Comparison of ENCODE assay signal across 8 cellular contexts in genomic region chr1:27960762-27961645, GRCh38. TPM values are rescaled to one million over a fixed set of nuclear protein-coding genes. Genes with fewer than 3 reads are reported as not detected.
DNase-seq lines count a peak whose midpoint lies in the region; ATAC-seq and TF ChIP-seq lines count a peak whose summit lies in the region.

No MANE protein-coding gene starts in this region.

- H2BK5ac ChIP-seq in trophoblast cell (ENCODE audit: low read depth, low read length, poor library complexity) = no peak overlapping the region

- peaks cover 26% of the 10 kb centered on the region for H3K36me3 Mint-ChIP-seq in CD8-positive, alpha-beta T cell

- H3K4me1 ChIP-seq in CD8-positive, alpha-beta T cell (ENCODE audit: insufficient read depth, low read length) = peaks cover 16% of the 10 kb centered on the region
- H3K4me1 ChIP-seq in Peyer's patch = peaks cover 0 to 25% (median 7%) of the 10 kb centered on the region in 4 donors
- peaks cover 5 to 9% of the 10 kb centered on the region in 2 experiments for H3K4me1 ChIP-seq in trophoblast cell (ENCODE audit: control insufficient read depth in 1 of 2, insufficient read depth in 2 of 2, low read length in 2 of 2)

- H2AK5ac ChIP-seq in trophoblast cell (ENCODE audit: low read length) = no peak overlapping the region

- no peak overlapping the region for H4K8ac ChIP-seq in trophoblast cell (ENCODE audit: low read depth, low read length)

- peak overlapping the region; percentile 85 for H3K4me3 Mint-ChIP-seq in CD8-positive, alpha-beta T cell

- peaks cover 8% of the 10 kb centered on the region for H3K79me2 ChIP-seq in trophoblast cell (ENCODE audit: control insufficient read depth, insufficient read depth, low read length, poor library complexity)

- H2BK12ac ChIP-seq in trophoblast cell (ENCODE audit: low read length) = no peak overlapping the region

- POLR2A ChIA-PET in CD8-positive, alpha-beta T cell (lab: Charles Lee) = interaction anchor here (0.9 to 1.5 kb wide), 2 partner anchors 11 to 17 kb away, joined by 3 to 6 read pairs; no protein-coding TSS in a partner anchor

- CTCF ChIA-PET in CD8-positive, alpha-beta T cell (lab: Charles Lee) = interaction anchor here (1.1 to 1.8 kb wide), 4 partner anchors 14 to 21 kb away, joined by 4 to 9 read pairs (median 5); no protein-coding TSS in a partner anchor

- H2BK120ac ChIP-seq in trophoblast cell (ENCODE audit: insufficient read depth, low read length, poor library complexity) = no peak overlapping the region

- ATAC-seq in CD8-positive, alpha-beta T cell = no peak
- ATAC-seq in GM18519 (IDR thresholded peaks at IDR 0.05; ENCODE audit: low FRiP score, unreplicated experiment) (no peak), HG03354 (IDR thresholded peaks at IDR 0.05; ENCODE audit: poor library complexity, severe bottlenecking, unreplicated experiment) (no peak)

- no peak overlapping the region for H3K23ac ChIP-seq in trophoblast cell (ENCODE audit: low read length)

- WGBS in trophoblast cell (ENCODE audit: extremely low coverage, insufficient coverage, insufficient read length) = no CpG with 5 or more reads among the region's 13 CpGs

- H3K14ac ChIP-seq in trophoblast cell (ENCODE audit: low read length) = no peak overlapping the region

- no peaks in the 10 kb centered on the region for H3K27me3 ChIP-seq in CD8-positive, alpha-beta T cell (ENCODE audit: insufficient read depth, low read length)
- no peaks in the 10 kb centered on the region for H3K27me3 ChIP-seq in Peyer's patch
- no peaks in the 10 kb centered on the region for H3K27me3 ChIP-seq in trophoblast cell (ENCODE audit: insufficient read depth, low read length)

- peaks cover 10% of the 10 kb centered on the region for H3K36me3 ChIP-seq in CD8-positive, alpha-beta T cell (ENCODE audit: insufficient read depth, low read length)
- H3K36me3 ChIP-seq in Peyer's patch (peaks cover 0 to 27% (median 0%) of the 10 kb centered on the region in 3 donors), trophoblast cell (ENCODE audit: control insufficient read depth in 1 of 2, insufficient read depth in 2 of 2, low read length in 2 of 2) (peaks cover 3 to 14% of the 10 kb centered on the region in 2 experiments)

- no peak overlapping the region for H3K9ac ChIP-seq in trophoblast cell (ENCODE audit: low read length)

- H3K4ac ChIP-seq in trophoblast cell (ENCODE audit: low read depth, low read length) = peak overlapping the region; percentile 11

- no peak overlapping the region for H3K18ac ChIP-seq in trophoblast cell (ENCODE audit: low read length)

- peak overlapping the region; percentile 69 for H3K4me3 ChIP-seq in CD8-positive, alpha-beta T cell (ENCODE audit: low read depth, low read length)
- peak overlapping the region; percentile 62 to 97 (median 74) for H3K4me3 ChIP-seq in Peyer's patch
- H3K4me3 ChIP-seq in epithelial cell of proximal tubule (ENCODE audit: low read depth, low read length) = peak overlapping the region; percentile 79
- no peak overlapping the region for H3K4me3 ChIP-seq in trophoblast cell (ENCODE audit: low read depth, low read length)

- no peak overlapping the region for H4K12ac ChIP-seq in trophoblast cell (ENCODE audit: low read depth, low read length)

- TF ChIP-seq CTCF in CD8-positive, alpha-beta T cell (IDR thresholded peaks at IDR 0.05) = no peak
- TF ChIP-seq CTCF in Peyer's patch (IDR thresholded peaks at IDR 0.05) (no peak), epithelial cell of proximal tubule (conservative IDR thresholded peaks at IDR 0.05; ENCODE audit: low read depth, low read length) (no peak)

- peaks cover 32% of the 10 kb centered on the region for H3K4me1 Mint-ChIP-seq in CD8-positive, alpha-beta T cell (ENCODE audit: low read depth)

- H4K91ac ChIP-seq in trophoblast cell (ENCODE audit: low read depth, low read length) = no peak overlapping the region

- H3K9me3 Mint-ChIP-seq in CD8-positive, alpha-beta T cell = no peaks in the 10 kb centered on the region

- no peak overlapping the region for H2AFZ ChIP-seq in trophoblast cell (ENCODE audit: insufficient read depth, low read length, poor library complexity)

- peak overlapping the region; percentile 86 for H3K4me2 ChIP-seq in trophoblast cell (ENCODE audit: low read length)

- no peaks in the 10 kb centered on the region for H3K9me3 ChIP-seq in CD8-positive, alpha-beta T cell (ENCODE audit: low read length)
- no peaks in the 10 kb centered on the region for H3K9me3 ChIP-seq in Peyer's patch
- no peaks in the 10 kb centered on the region for H3K9me3 ChIP-seq in trophoblast cell (ENCODE audit: insufficient read depth, low read depth, low read length)

- DNase-seq in CD8-positive, alpha-beta T cell = no peak
- DNase-seq in Peyer's patch (peak in 1 of 3 donors; percentile 52), epithelial cell of proximal tubule (ENCODE audit: low read depth) (no peak), trophoblast cell (no peak), NOMO-1 treated with dmso at 0.1 percent for 144 hours (lab: John Stamatoyannopoulos, UW; ENCODE audit: unreplicated experiment) (no peak), NCI-H187 treated with DMSO at 0.1 percent for 48 hours (lab: John Stamatoyannopoulos, UW) (no peak)

- peaks cover 8% of the 10 kb centered on the region for H3K79me1 ChIP-seq in trophoblast cell (ENCODE audit: low read length)

- intact Hi-C loops in CD8-positive, alpha-beta T cell (cut with DNase I, micrococcal nuclease) = loop anchor here in 1 of 2 experiments (1.0 kb wide), 1 partner anchor 92 kb away; no protein-coding TSS in a partner anchor

- H3K27me3 Mint-ChIP-seq in CD8-positive, alpha-beta T cell (ENCODE audit: low read depth) = no peaks in the 10 kb centered on the region

- peak overlapping the region; percentile 4 for H3K27ac ChIP-seq in CD8-positive, alpha-beta T cell (ENCODE audit: low read depth, low read length)
- peak overlapping the region; percentile 90 to 98 (median 95) for H3K27ac ChIP-seq in Peyer's patch
- H3K27ac ChIP-seq in trophoblast cell (ENCODE audit: low read depth, low read length) = no peak overlapping the region

- peak overlapping the region; percentile 79 for H3K27ac Mint-ChIP-seq in CD8-positive, alpha-beta T cell

- TF ChIP-seq POLR2A in Peyer's patch (IDR thresholded peaks at IDR 0.05) = no peak

RNA-seq across cellular contexts. Expression of gene XKR8, which starts 1.2 kb away (rescaled TPM):
- total RNA-seq in CD8-positive, alpha-beta T cell = 1 to 10 TPM; 6.1 to 7.3 TPM
- total RNA-seq in Peyer's patch (10 to 100 TPM in 3 of 4 donors, 1 to 10 TPM in 1; 5.8 to 13.9 (median 11.8) TPM), epithelial cell of proximal tubule (10.3 and 11.1 TPM in 2 replicates)
- 9.3 and 10.2 TPM in 2 replicates for polyA plus RNA-seq in trophoblast cell (2013)

RNA-seq across cellular contexts. Expression of gene SMPDL3B, which starts 26.2 kb away (rescaled TPM):
- not detected for total RNA-seq in CD8-positive, alpha-beta T cell
- total RNA-seq in Peyer's patch = 10 to 100 TPM in 3 of 4 donors, 1 to 10 TPM in 1; 6.6 to 43.4 (median 31.6) TPM
- 13.5 and 17.2 TPM in 2 replicates for total RNA-seq in epithelial cell of proximal tubule
- polyA plus RNA-seq in trophoblast cell (2013) = 39.9 and 46.1 TPM in 2 replicates

RNA-seq across cellular contexts. Expression of gene RPA2, which starts 46.6 kb away (rescaled TPM):
- 10 to 100 TPM; 10.7 to 12.5 TPM for total RNA-seq in CD8-positive, alpha-beta T cell
- total RNA-seq in Peyer's patch (10 to 100 TPM in 2 of 4 donors, 1 to 10 TPM in 2; 8.2 to 23.1 (median 10.0) TPM), epithelial cell of proximal tubule (33.0 and 65.7 TPM in 2 replicates)
- 20.4 and 22.4 TPM in 2 replicates for polyA plus RNA-seq in trophoblast cell (2013)

Comparison
In these comparisons a context has a peak if more than half of its experiments do, and no peak if none do; other contexts are left out.
1. RNA of gene SMPDL3B, which starts 26.2 kb away (total RNA-seq): 6.6 to 43.4 TPM in Peyer's patch and 13.5 to 17.2 TPM in epithelial cell of proximal tubule; not detected in CD8-positive, alpha-beta T cell; every median in the first group is over 4 times any median in the second.